ENCODE assay signal across 19 cellular contexts in genomic region chr1:186540521-186540920, GRCh38.
"Had no signal": no experiment of that assay in that cellular context is flagged by ENCODE, and none has a peak within 500 bp of the region (broad histone marks: within the 10 kb centered on the region; RNA-seq: fewer than 3 reads in every experiment).

No MANE protein-coding gene starts in this region.

- H3K4me2 ChIP-seq: hepatocyte, smooth muscle cell had no signal

- H3K9me3 ChIP-seq: ovary, right lobe of liver had no signal

- H3K4me3 ChIP-seq: hepatocyte, lung, ovary, right lobe of liver, smooth muscle cell, tibial nerve, uterus had no signal

- H3K79me2 ChIP-seq: hepatocyte had no signal

- ATAC-seq: left lobe of liver; natural killer cell treated with Interleukin-12 subunit alpha and Interleukin-12 subunit beta and Interleukin-15 and Interleukin-18, amount 100 ng/mL, for 72 hours; stimulated activated memory B cell treated with anti-CD40 and anti-IgM and Interleukin-4, amounts not matched to agents 10 μg/mL and 1 μg/mL and 100 μg/mL, for 72 hours; stimulated activated naive CD8-positive, alpha-beta T cell treated with anti-CD3 and anti-CD28 coated beads, Interleukin-15, amount 100 ng/mL, for 72 hours had no signal

- H3K27me3 ChIP-seq: hepatocyte, ovary, right lobe of liver, tibial nerve, uterus had no signal

- H2AFZ ChIP-seq: hepatocyte had no signal

- H3K36me3 ChIP-seq: ovary, right lobe of liver, tibial nerve, uterus had no signal

- H3K27ac ChIP-seq: hepatocyte, ovary, right lobe of liver, tibial nerve, uterus had no signal

- DNase-seq: islet precursor cell; naive B cell; ovary; right lobe of liver; stimulated activated CD4-positive, alpha-beta T cell treated with anti-CD3 and anti-CD28 coated beads, Interleukin-1b, Interleukin-23, amount 100 ng/mL, for 48 hours; stimulated activated CD4-positive, alpha-beta T cell treated with anti-CD3 and anti-CD28 coated beads, Interleukin-2, amount 100 ng/mL, for 48 hours; stimulated activated CD4-positive, alpha-beta T cell treated with anti-CD3 and anti-CD28 coated beads, Interleukin-4, amount 100 ng/mL, for 4 hours; stimulated activated CD8-positive, alpha-beta memory T cell treated with anti-CD3 and anti-CD28 coated beads, Interleukin-4, amount 100 ng/mL, for 48 hours; stimulated activated naive CD4-positive, alpha-beta T cell treated with Interleukin-2 at 50 U/mL for 16 hours; stimulated activated naive CD8-positive, alpha-beta T cell treated with anti-CD3 and anti-CD28 coated beads, Interleukin-15, amount 100 ng/mL, for 72 hours; substantia nigra; uterus had no signal

- H3K4me1 ChIP-seq: right lobe of liver, uterus had no signal
